In genomic region chr18:79519751-79520472, GRCh38 we compare ENCODE assay signal across 9 cellular contexts.
A peak's percentile ranks its signal among the peaks of the same experiment; 100 is the strongest.
DNase-seq lines count a peak whose midpoint lies in the region; ATAC-seq lines count a peak whose summit lies in the region.
"Had no signal": no experiment of that assay in that cellular context is flagged by ENCODE, and none has a peak within 500 bp of the region (broad histone marks: within the 10 kb centered on the region; RNA-seq: fewer than 3 reads in every experiment).

No MANE protein-coding gene starts in this region.

- peak; percentile 29 for ATAC-seq in HG03520 (IDR thresholded peaks at IDR 0.05; ENCODE audit: unreplicated experiment)
- ATAC-seq in HG02970 (IDR thresholded peaks at IDR 0.05; ENCODE audit: low FRiP score, unreplicated experiment): no peak
- ATAC-seq in HG03378 (IDR thresholded peaks at IDR 0.05; ENCODE audit: unreplicated experiment): no peak
- ATAC-seq: pancreas had no signal

- intact Hi-C loops in cardiac septum (cut with DNase I): no loop called here

- H3K9me3 Mint-ChIP-seq in activated T-cell treated with anti-CD3 and anti-CD28 coated beads, Interleukin-2, amount 50 U/mL, for 24 hours: no peaks in the 10 kb centered on the region

- peak; percentile 63 for DNase-seq in activated T-cell treated with anti-CD3 and anti-CD28 coated beads, Interleukin-2, amount 50 U/mL, for 24 hours
- DNase-seq in cardiac septum (ENCODE audit: low spot score) (peak; percentile 69), amniotic stem cell (lab: John Stamatoyannopoulos, UW) (no peak)
- peak; percentile 55 for DNase-seq in stimulated activated CD4-positive, alpha-beta T cell treated with anti-CD3 and anti-CD28 coated beads, Interleukin-4, amount 100 ng/mL, for 24 hours
- no peak for DNase-seq in effector CD8-positive, alpha-beta T cell (lab: John Stamatoyannopoulos, UW)

- H3K27me3 Mint-ChIP-seq in activated T-cell treated with anti-CD3 and anti-CD28 coated beads, Interleukin-2, amount 50 U/mL, for 24 hours: no peaks in the 10 kb centered on the region

- peak overlapping the region; percentile 74 for H3K4me3 Mint-ChIP-seq in activated T-cell treated with anti-CD3 and anti-CD28 coated beads, Interleukin-2, amount 50 U/mL, for 24 hours

- peak overlapping the region; percentile 95 for H3K27ac Mint-ChIP-seq in activated T-cell treated with anti-CD3 and anti-CD28 coated beads, Interleukin-2, amount 50 U/mL, for 24 hours

- H3K36me3 Mint-ChIP-seq in activated T-cell treated with anti-CD3 and anti-CD28 coated beads, Interleukin-2, amount 50 U/mL, for 24 hours (ENCODE audit: low read depth): peaks cover 30% of the 10 kb centered on the region

- H3K4me1 Mint-ChIP-seq in activated T-cell treated with anti-CD3 and anti-CD28 coated beads, Interleukin-2, amount 50 U/mL, for 24 hours (ENCODE audit: low read depth): peaks cover 88% of the 10 kb centered on the region

Comparison
In these comparisons a context has a peak if more than half of its experiments do, and no peak if none do; other contexts are left out.
1. DNase-seq: peak in activated T-cell treated with anti-CD3 and anti-CD28 coated beads, Interleukin-2, amount 50 U/mL, for 24 hours (single experiment), cardiac septum (single experiment) and stimulated activated CD4-positive, alpha-beta T cell treated with anti-CD3 and anti-CD28 coated beads, Interleukin-4, amount 100 ng/mL, for 24 hours (single experiment); none in effector CD8-positive, alpha-beta T cell (single experiment) and amniotic stem cell (single experiment).